ENCODE assay signal across 8 cellular contexts in the genomic region with DNA sequence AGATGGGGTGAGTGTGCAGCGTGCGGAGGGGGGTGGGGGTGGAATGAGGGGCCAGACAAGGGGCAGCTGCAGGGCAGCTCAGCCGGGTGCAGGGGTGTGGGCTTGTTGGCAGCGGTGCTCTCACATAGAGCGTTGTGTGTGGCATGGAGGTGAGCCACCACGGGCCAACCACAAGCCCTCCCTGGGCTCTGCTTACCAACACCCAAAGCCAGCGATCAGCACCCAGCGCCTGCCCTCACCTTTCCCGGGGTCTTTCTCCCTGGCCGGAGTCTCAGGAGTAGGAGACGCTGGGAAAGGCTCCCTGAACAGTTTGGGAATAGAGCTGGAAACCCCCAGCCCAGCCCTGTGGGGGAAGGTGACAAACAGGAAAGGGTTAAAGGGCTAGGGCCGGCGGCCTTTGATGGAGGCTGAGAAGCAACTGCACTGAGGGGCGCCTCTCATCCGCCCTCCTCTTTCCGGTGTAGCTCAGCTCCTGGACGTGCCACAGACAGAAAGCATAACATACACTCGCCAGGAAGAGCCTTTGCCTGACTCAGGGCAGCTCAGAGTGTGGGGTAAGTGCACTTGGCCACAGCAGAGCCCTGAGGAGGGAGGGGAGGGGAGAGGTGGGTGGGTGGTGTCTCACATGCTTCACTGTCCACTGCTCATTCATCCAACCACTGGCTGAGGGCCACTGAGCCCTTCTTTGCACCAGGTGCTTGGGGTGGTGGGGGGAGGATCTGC. TPM values are rescaled to one million over a fixed set of nuclear protein-coding genes. Genes with fewer than 3 reads are reported as not detected.
A peak's percentile ranks its signal among the peaks of the same experiment; 100 is the strongest.
DNase-seq lines count a peak whose midpoint lies in the region; ATAC-seq and TF ChIP-seq lines count a peak whose summit lies in the region.

No MANE protein-coding gene starts in this region.

- H3K27me3 ChIP-seq in Peyer's patch = no peaks in the 10 kb centered on the region
- peaks cover 4% of the 10 kb centered on the region for H3K27me3 ChIP-seq in adipocyte (replicated peaks; ENCODE audit: control insufficient read depth, insufficient read depth, low read length)

- H3K36me3 ChIP-seq in Peyer's patch (peaks cover 0 to 12% (median 0%) of the 10 kb centered on the region in 3 donors), adipocyte (ENCODE audit: control insufficient read depth, insufficient read depth, low read length, severe bottlenecking) (peaks cover 15% of the 10 kb centered on the region)

- H3K4me1 ChIP-seq in Peyer's patch (peaks cover 4 to 38% (median 24%) of the 10 kb centered on the region in 4 donors), adipocyte (ENCODE audit: control insufficient read depth, insufficient read depth, low read length) (peaks cover 32% of the 10 kb centered on the region)

- peak in 1 of 2 donors; percentile 11 for TF ChIP-seq POLR2A in Peyer's patch (IDR thresholded peaks at IDR 0.05)

- ATAC-seq in HG02798 (IDR thresholded peaks at IDR 0.05; ENCODE audit: poor library complexity, unreplicated experiment) = peak; percentile 32

- peak overlapping the region; percentile 89 for H3K9ac ChIP-seq in adipocyte (ENCODE audit: low read length)

- TF ChIP-seq CTCF in Peyer's patch (IDR thresholded peaks at IDR 0.05) = no peak

- H3K9me3 ChIP-seq in Peyer's patch = no peaks in the 10 kb centered on the region
- H3K9me3 ChIP-seq in adipocyte (ENCODE audit: control insufficient read depth, low read length) = no peaks in the 10 kb centered on the region

- H3K27ac ChIP-seq in Peyer's patch = peak overlapping the region; percentile 48 to 90 (median 74)

- peak; percentile 47 for DNase-seq in NCI-H1092 treated with DMSO at 0.1 percent for 48 hours (lab: John Stamatoyannopoulos, UW)
- no peak for DNase-seq in NCI-H1092 (lab: John Stamatoyannopoulos, UW)
- peak; percentile 59 to 76 (median 70) for DNase-seq in Peyer's patch
- DNase-seq in adipocyte (ENCODE audit: low read depth) = peak; percentile 72
- DNase-seq in iPS-NIHi11 (ENCODE audit: low spot score) = peak; percentile 82
- DNase-seq in stimulated activated CD4-positive, alpha-beta T cell treated with anti-CD3 and anti-CD28 coated beads, Interleukin-4, amount 100 ng/mL, for 24 hours = peak; percentile 41
- DNase-seq in amniotic stem cell (lab: John Stamatoyannopoulos, UW) = no peak

- H3K4me3 ChIP-seq in Peyer's patch (peak overlapping the region; percentile 69 to 82 (median 74)), adipocyte (ENCODE audit: low read length) (peak overlapping the region; percentile 91)

RNA-seq across cellular contexts. Expression of a gene that starts 0.6 kb away (rescaled TPM):
- total RNA-seq in Peyer's patch = 10 to 100 TPM in 3 of 4 donors, 1 to 10 TPM in 1; 5.6 to 31.4 (median 17.5) TPM

RNA-seq across cellular contexts. Expression of a gene that starts 36.5 kb away (rescaled TPM):
- 10 to 100 TPM in 2 of 4 donors, 1 to 10 TPM in 2; 7.4 to 35.5 (median 10.0) TPM for total RNA-seq in Peyer's patch

Comparison
In these comparisons a context has a peak if more than half of its experiments do, and no peak if none do; other contexts are left out.
1. DNase-seq: peak in NCI-H1092 treated with DMSO at 0.1 percent for 48 hours (single experiment), Peyer's patch (3 of 3), adipocyte (single experiment), iPS-NIHi11 (single experiment) and stimulated activated CD4-positive, alpha-beta T cell treated with anti-CD3 and anti-CD28 coated beads, Interleukin-4, amount 100 ng/mL, for 24 hours (single experiment); none in NCI-H1092 (single experiment) and amniotic stem cell (single experiment).